Comparison of ENCODE assay signal across 18 cellular contexts in genomic region chr11:90449643-90450042, GRCh38.
DNase-seq lines count a peak whose midpoint lies in the region; ATAC-seq, FAIRE-seq and TF ChIP-seq lines count a peak whose summit lies in the region.
"Had no signal": no experiment of that assay in that cellular context is flagged by ENCODE, and none has a peak within 500 bp of the region (broad histone marks: within the 10 kb centered on the region; RNA-seq: fewer than 3 reads in every experiment).

No MANE protein-coding gene starts in this region.

- peaks cover 3% of the 10 kb centered on the region; the same call in 1 of the 2 replicates for H3K36me3 ChIP-seq in Caco-2 (ENCODE audit: control insufficient read depth, insufficient read depth, low read length)
- no peaks in the 10 kb centered on the region for H3K36me3 ChIP-seq in trophoblast cell (ENCODE audit: control insufficient read depth in 1 of 2, insufficient read depth in 2 of 2, low read length in 2 of 2)
- H3K36me3 ChIP-seq: BLaER1 had no signal

- BruUV-seq in Caco-2 (replicated peaks; lab: Mats Ljungman, UMichigan): no TSS peak

- DNase-seq in A549 (ENCODE audit: low read depth in 1 of 2, low spot score in 1 of 2): no peak
- DNase-seq in Caco-2: no peak
- no peak for DNase-seq in trophoblast cell
- DNase-seq in NCI-H2029 treated with DMSO at 0.1 percent for 48 hours (lab: John Stamatoyannopoulos, UW): no peak
- DNase-seq: ACHN; Calu3; CD4-positive, alpha-beta memory T cell; DMS79 treated with DMSO at 0.1 percent for 48 hours; GF-D8; HCEC 1CT had no signal

- H2BK12ac ChIP-seq in trophoblast cell (ENCODE audit: low read length): no peak overlapping the region

- H4K8ac ChIP-seq in trophoblast cell (ENCODE audit: low read depth, low read length): no peak overlapping the region

- no peaks in the 10 kb centered on the region for H3K79me2 ChIP-seq in trophoblast cell (ENCODE audit: control insufficient read depth, insufficient read depth, low read length, poor library complexity)

- TF ChIP-seq RAD21 in A549 (conservative IDR thresholded peaks at IDR 0.05 in 1 of 2, IDR thresholded peaks at IDR 0.05 in 1 of 2): no peak

- H3K9me3 ChIP-seq in A549 (no peaks in the 10 kb centered on the region), Caco-2 (peaks cover 19% of the 10 kb centered on the region), trophoblast cell (ENCODE audit: insufficient read depth, low read depth, low read length) (no peaks in the 10 kb centered on the region)
- H3K9me3 ChIP-seq: BLaER1 had no signal

- H4K12ac ChIP-seq in trophoblast cell (ENCODE audit: low read depth, low read length): no peak overlapping the region

- H2BK5ac ChIP-seq in trophoblast cell (ENCODE audit: low read depth, low read length, poor library complexity): peak overlapping the region; percentile 40

- TF ChIP-seq EP300 in A549 (IDR thresholded peaks at IDR 0.05): no peak

- CTCF ChIA-PET in A549 (lab: Yijun Ruan, JAX): no interaction called here
- CTCF ChIA-PET in Caco-2 (lab: Charles Lee): no interaction called here

- H4K91ac ChIP-seq in trophoblast cell (ENCODE audit: low read depth, low read length): peak overlapping the region; percentile 37

- H3K27ac ChIP-seq in A549 (no peak overlapping the region), trophoblast cell (ENCODE audit: low read depth, low read length) (no peak overlapping the region)
- H3K27ac ChIP-seq: BLaER1 had no signal

- TF ChIP-seq POLR2A in A549 (IDR thresholded peaks at IDR 0.05; ENCODE audit: low read length): no peak

- peaks cover 27% of the 10 kb centered on the region for H3K36me3 Mint-ChIP-seq in Caco-2 (ENCODE audit: insufficient read depth, unreplicated experiment)
- H3K36me3 Mint-ChIP-seq: CD14-positive monocyte; CD4-positive, alpha-beta memory T cell had no signal

- FAIRE-seq in A549 (lab: Jason Lieb, UNC): no peak
- FAIRE-seq: H54, HTR-8/SVneo had no signal

- no peak overlapping the region for H2AFZ ChIP-seq in trophoblast cell (ENCODE audit: insufficient read depth, low read length, poor library complexity)
- H2AFZ ChIP-seq: GM23338 had no signal

- no peak overlapping the region for H3K23ac ChIP-seq in trophoblast cell (ENCODE audit: low read length)

- H2AK5ac ChIP-seq in trophoblast cell (ENCODE audit: low read length): no peak overlapping the region

- H3K27me3 ChIP-seq in Caco-2 (replicated peaks; ENCODE audit: control insufficient read depth, insufficient read depth, low read length): no peaks in the 10 kb centered on the region
- no peaks in the 10 kb centered on the region for H3K27me3 ChIP-seq in trophoblast cell (ENCODE audit: insufficient read depth, low read length)
- H3K27me3 ChIP-seq: BLaER1 had no signal

- no peak overlapping the region for H3K4me2 ChIP-seq in A549
- H3K4me2 ChIP-seq in trophoblast cell (ENCODE audit: low read length): no peak overlapping the region
- H3K4me2 ChIP-seq: BLaER1, GM23338 had no signal

- no peaks in the 10 kb centered on the region for H3K27me3 Mint-ChIP-seq in Caco-2 (ENCODE audit: insufficient read depth, unreplicated experiment)
- H3K27me3 Mint-ChIP-seq: CD4-positive, alpha-beta memory T cell had no signal

- H3K14ac ChIP-seq in trophoblast cell (ENCODE audit: low read length): no peak overlapping the region

- H3K9ac ChIP-seq in trophoblast cell (ENCODE audit: low read length): no peak overlapping the region
- H3K9ac ChIP-seq: BLaER1 had no signal

- 17% methylated on average over 2 of the region's 2 CpGs for WGBS in A549 (ENCODE audit: missing lambda C conversion rate)
- WGBS in trophoblast cell (ENCODE audit: extremely low coverage, insufficient coverage, insufficient read length): no CpG with 5 or more reads among the region's 2 CpGs

- no peak overlapping the region for H2BK120ac ChIP-seq in trophoblast cell (ENCODE audit: insufficient read depth, low read length, poor library complexity)

- H3K4ac ChIP-seq in trophoblast cell (ENCODE audit: low read depth, low read length): no peak overlapping the region

- H3K4me1 Mint-ChIP-seq in Caco-2 (ENCODE audit: low read depth, unreplicated experiment): peaks cover 57% of the 10 kb centered on the region
- H3K4me1 Mint-ChIP-seq: CD14-positive monocyte, IgD-negative memory B cell had no signal

- POLR2A ChIA-PET in A549 (lab: Yijun Ruan, JAX): no interaction called here
- POLR2A ChIA-PET in Caco-2 (lab: Charles Lee): no interaction called here

- peak overlapping the region; percentile 29 for H3K27ac Mint-ChIP-seq in Caco-2 (ENCODE audit: unreplicated experiment)
- H3K27ac Mint-ChIP-seq: CD14-positive monocyte; CD4-positive, alpha-beta memory T cell; GM23338; IgD-negative memory B cell had no signal

- intact Hi-C loops in Caco-2 (cut with micrococcal nuclease; ENCODE audit: unreplicated experiment): loop anchor here (2.0 to 5.0 kb wide), 2 partner anchors 227 to 279 kb away; partner anchors contain the start of gene CHORDC1

- H3K4me1 ChIP-seq in A549 (no peaks in the 10 kb centered on the region), Caco-2 (peaks cover 65% of the 10 kb centered on the region), trophoblast cell (ENCODE audit: control insufficient read depth in 1 of 2, insufficient read depth in 2 of 2, low read length in 2 of 2) (peaks cover 0 to 2% of the 10 kb centered on the region in 2 experiments)

- no peak for TF ChIP-seq CTCF in A549 (IDR thresholded peaks at IDR 0.05)
- TF ChIP-seq CTCF in Caco-2 (IDR thresholded peaks at IDR 0.05; ENCODE audit: insufficient read depth in 1 of 2, low read depth in 1 of 2, low read length in 1 of 2, severe bottlenecking in 1 of 2, unreplicated experiment in 1 of 2): no peak

- peaks cover 43% of the 10 kb centered on the region for H3K9me3 Mint-ChIP-seq in Caco-2 (ENCODE audit: unreplicated experiment)
- H3K9me3 Mint-ChIP-seq: GM23338 had no signal

- no peak for ATAC-seq in A549
- ATAC-seq in SK-N-SH treated with all-trans-retinoic acid at 6 μM for 48 hours: no peak
- ATAC-seq in HG03280 (IDR thresholded peaks at IDR 0.05; ENCODE audit: unreplicated experiment): no peak
- ATAC-seq: GM23338 had no signal

- peaks cover 4% of the 10 kb centered on the region for H3K79me1 ChIP-seq in trophoblast cell (ENCODE audit: low read length)

- H3K18ac ChIP-seq in trophoblast cell (ENCODE audit: low read length): no peak overlapping the region

- H3K4me3 Mint-ChIP-seq in Caco-2 (ENCODE audit: unreplicated experiment): peak overlapping the region; percentile 78
- H3K4me3 Mint-ChIP-seq: CD14-positive monocyte; CD4-positive, alpha-beta memory T cell; GM23338; IgD-negative memory B cell had no signal

- H3K4me3 ChIP-seq in A549 (no peak overlapping the region), Caco-2 (ENCODE audit: low read depth, low read length) (peak overlapping the region; percentile 17; the same call in 1 of the 2 replicates), trophoblast cell (ENCODE audit: low read depth, low read length) (no peak overlapping the region)
- H3K4me3 ChIP-seq: BLaER1, GM23338 had no signal

TF ChIP-seq in A549, 52 proteins besides CTCF, POLR2A, EP300 and RAD21:
- TF ChIP-seq MAFK (IDR thresholded peaks at IDR 0.05; ENCODE audit: partially characterized antibody) (peak; percentile 10), HOXB13 (CRISPR knock-in tag; IDR thresholded peaks at IDR 0.05; ENCODE audit: low read depth) (no peak), ZFP36 (IDR thresholded peaks at IDR 0.05; ENCODE audit: borderline replicate concordance, partially characterized antibody) (no peak)

TF ChIP-seq in SK-N-SH treated with all-trans-retinoic acid at 6 μM for 48 hours, 23 proteins besides CTCF, POLR2A, EP300 and RAD21 (continues in another document):
- no peak for TF ChIP-seq ZC3H10 (CRISPR knock-in tag; IDR thresholded peaks at IDR 0.05)
- TF ChIP-seq SNAI2 (CRISPR knock-in tag; IDR thresholded peaks at IDR 0.05): no peak
- TF ChIP-seq ZNF70 (CRISPR knock-in tag; IDR thresholded peaks at IDR 0.05): no peak
- no peak for TF ChIP-seq PPARA (CRISPR knock-in tag; IDR thresholded peaks at IDR 0.05; ENCODE audit: borderline replicate concordance)
- no peak for TF ChIP-seq TOX (CRISPR knock-in tag; IDR thresholded peaks at IDR 0.05; ENCODE audit: borderline replicate concordance)
- TF ChIP-seq CSDC2 (CRISPR knock-in tag; IDR thresholded peaks at IDR 0.05): no peak
- no peak for TF ChIP-seq ZFP30 (CRISPR knock-in tag; IDR thresholded peaks at IDR 0.05)
- no peak for TF ChIP-seq PATZ1 (CRISPR knock-in tag; IDR thresholded peaks at IDR 0.05; ENCODE audit: borderline replicate concordance)
- TF ChIP-seq RARB (CRISPR knock-in tag; IDR thresholded peaks at IDR 0.05): no peak
- TF ChIP-seq ZNF8 (CRISPR knock-in tag; IDR thresholded peaks at IDR 0.05): no peak
- no peak for TF ChIP-seq ZNF565 (CRISPR knock-in tag; conservative IDR thresholded peaks at IDR 0.05; ENCODE audit: low read depth)
- TF ChIP-seq ZFP3 (CRISPR knock-in tag; IDR thresholded peaks at IDR 0.05): no peak
- TF ChIP-seq CSRNP3 (CRISPR knock-in tag; IDR thresholded peaks at IDR 0.05): no peak
